In genomic region chr22:49827853-49828598, GRCh38 we compare ENCODE assay signal across 8 cellular contexts. TPM values are rescaled to one million over a fixed set of nuclear protein-coding genes. Genes with fewer than 3 reads are reported as not detected.
DNase-seq lines count a peak whose midpoint lies in the region; ATAC-seq and TF ChIP-seq lines count a peak whose summit lies in the region.

TSS of gene BRD1 (minus strand) at chr22:49827873. CDS start at chr22:49824317, 3,556 bp downstream.

- POLR2A ChIA-PET in activated B cell treated with CpG ODN at 0.5 μM for 24 hours (lab: Charles Lee), result no interaction called here

- H3K36me3 Mint-ChIP-seq in activated B cell treated with CpG ODN at 0.5 μM for 24 hours (ENCODE audit: low read depth), result peaks cover 26% of the 10 kb centered on the region

- CTCF ChIA-PET in activated B cell treated with CpG ODN at 0.5 μM for 24 hours (lab: Charles Lee), result no interaction called here

- H3K27me3 ChIP-seq in kidney epithelial cell (ENCODE audit: control insufficient read depth, insufficient read depth, low read length), result no peaks in the 10 kb centered on the region

- no peak for TF ChIP-seq CTCF in activated B cell treated with CpG ODN at 0.5 μM for 24 hours (IDR thresholded peaks at IDR 0.05)
- no peak for TF ChIP-seq CTCF in kidney epithelial cell (IDR thresholded peaks at IDR 0.05; ENCODE audit: insufficient read depth, low read length, poor library complexity, severe bottlenecking)

- H3K27me3 Mint-ChIP-seq in activated B cell treated with CpG ODN at 0.5 μM for 24 hours, result peaks cover 4% of the 10 kb centered on the region

- peak; percentile 78 for ATAC-seq in activated B cell treated with CpG ODN at 0.5 μM for 24 hours (ENCODE audit: low read depth)
- ATAC-seq in HG03439 (IDR thresholded peaks at IDR 0.05; ENCODE audit: unreplicated experiment), result no peak

- H3K27ac Mint-ChIP-seq in activated B cell treated with CpG ODN at 0.5 μM for 24 hours, result peak within 1 kb of the TSS; percentile 63

- H3K4me1 Mint-ChIP-seq in activated B cell treated with CpG ODN at 0.5 μM for 24 hours, result peaks cover 47% of the 10 kb centered on the region

- intact Hi-C loops in activated B cell treated with CpG ODN at 0.5 μM for 24 hours (cut with micrococcal nuclease), result loop anchor here (1.0 to 10.0 kb wide), 4 partner anchors 25 to 364 kb away; partner anchors contain the start of genes ALG12, CRELD2 and ZBED4

- H3K9me3 Mint-ChIP-seq in activated B cell treated with CpG ODN at 0.5 μM for 24 hours, result no peaks in the 10 kb centered on the region

- H3K36me3 ChIP-seq in kidney epithelial cell (ENCODE audit: control insufficient read depth, insufficient read depth, low read length), result peaks cover 5% of the 10 kb centered on the region

- H3K4me3 Mint-ChIP-seq in activated B cell treated with CpG ODN at 0.5 μM for 24 hours, result peak within 1 kb of the TSS; percentile 84

- DNase-seq in NCI-H1417 (lab: John Stamatoyannopoulos, UW) (peak; percentile 10 to 49 (median 46)), NCI-H1417 treated with DMSO at 0.1 percent for 48 hours (lab: John Stamatoyannopoulos, UW) (no peak), LHCN-M2 (ENCODE audit: low read depth) (peak; percentile 59), activated B cell treated with CpG ODN at 0.5 μM for 24 hours (peak; percentile 66), cerebellum (ENCODE audit: low spot score) (peak; percentile 85), kidney epithelial cell (ENCODE audit: low read depth) (no peak)
- DNase-seq in stimulated activated CD4-positive, alpha-beta T cell treated with anti-CD3 and anti-CD28 coated beads, Interleukin-12 subunit alpha, Interleukin-12 subunit beta, amount 100 ng/mL, for 4 hours, result peak; percentile 65

- H3K4me3 ChIP-seq in kidney epithelial cell (ENCODE audit: low read depth, low read length), result peak within 1 kb of the TSS; percentile 79

RNA-seq across cellular contexts. Expression of gene BRD1, which starts in this region (rescaled TPM):
- total RNA-seq in LHCN-M2 (2014; rRNA removed) (17.9 and 25.1 TPM in 2 replicates), activated B cell treated with CpG ODN at 0.5 μM for 24 hours (37.5 and 45.8 TPM in 2 replicates), cerebellum (36.5 TPM), kidney epithelial cell (35.4 and 37.2 TPM in 2 replicates)
- polyA plus RNA-seq in LHCN-M2 (2012), result 9.3 TPM

Comparison
In these comparisons a context has a peak if more than half of its experiments do, and no peak if none do; other contexts are left out.
1. DNase-seq: peak in NCI-H1417 (3 of 3), LHCN-M2 (single experiment), activated B cell treated with CpG ODN at 0.5 μM for 24 hours (single experiment), cerebellum (single experiment) and stimulated activated CD4-positive, alpha-beta T cell treated with anti-CD3 and anti-CD28 coated beads, Interleukin-12 subunit alpha, Interleukin-12 subunit beta, amount 100 ng/mL, for 4 hours (single experiment); none in NCI-H1417 treated with DMSO at 0.1 percent for 48 hours (single experiment) and kidney epithelial cell (single experiment).